In the genomic region with DNA sequence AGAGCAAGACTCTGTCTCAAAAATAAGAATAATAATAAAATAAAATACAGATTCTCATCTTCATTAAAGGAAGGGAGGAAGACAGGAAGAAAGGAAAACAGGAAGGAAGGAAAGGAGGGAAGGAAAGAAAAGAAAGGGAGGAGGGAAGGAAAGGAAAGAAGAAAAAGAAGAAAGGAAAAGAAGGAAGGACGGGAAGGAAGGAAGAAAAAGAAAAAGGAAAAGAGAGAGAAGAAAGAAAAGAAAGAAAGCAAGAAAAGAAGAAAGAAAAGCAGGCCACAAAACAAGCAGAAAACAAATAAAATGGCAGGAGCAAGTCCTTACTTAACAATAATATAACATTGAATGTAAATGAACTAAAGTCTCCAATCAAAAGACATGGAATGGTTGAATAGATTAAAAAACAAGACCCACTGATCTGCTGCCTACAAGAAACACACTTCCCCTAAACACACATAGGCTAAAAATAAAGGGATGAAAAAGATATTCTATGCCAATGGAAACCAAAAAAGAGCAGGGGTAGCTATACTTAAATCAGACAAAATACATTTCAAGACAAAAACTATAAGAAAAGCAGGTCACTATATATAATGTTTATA, we compare ENCODE assay signal across 31 cellular contexts.
"Had no signal": no experiment of that assay in that cellular context is flagged by ENCODE, and none has a peak within 500 bp of the region (broad histone marks: within the 10 kb centered on the region; RNA-seq: fewer than 3 reads in every experiment).

No MANE protein-coding gene starts in this region.

- H3K27ac ChIP-seq: body of pancreas, cardiac muscle cell, colonic mucosa, dorsolateral prefrontal cortex, esophagus muscularis mucosa, foreskin keratinocyte, gastroesophageal sphincter, heart right ventricle had no signal

- H3K27me3 Mint-ChIP-seq: activated CD4-positive, alpha-beta memory T cell treated with anti-CD3 and anti-CD28 coated beads, Interleukin-2, amount 10 ng/mL, durations not matched to agents 7 days and 5 days; activated CD4-positive, alpha-beta T cell treated with anti-CD3 and anti-CD28 coated beads for 36 hours; activated CD4-positive, alpha-beta T cell treated with anti-CD3 and anti-CD28 coated beads, Interleukin-2, amount 10 ng/mL, durations not matched to agents 7 days and 5 days; activated naive CD8-positive, alpha-beta T cell; activated T-cell treated with anti-CD3 and anti-CD28 coated beads, Interleukin-2, amount 50 U/mL, for 24 hours; dendritic cell treated with granulocyte-macrophage colony-stimulating factor and Interleukin-4, amounts not matched to agents 40 ng/mL and 50 ng/mL, for 4 days had no signal

- H3K4me3 ChIP-seq: body of pancreas, cardiac muscle cell, colonic mucosa, dorsolateral prefrontal cortex, esophagus muscularis mucosa, gastroesophageal sphincter, heart right ventricle had no signal

- H3K9me3 ChIP-seq: body of pancreas, colonic mucosa, gastroesophageal sphincter had no signal

- H3K36me3 ChIP-seq: cardiac muscle cell, colonic mucosa, esophagus muscularis mucosa, heart right ventricle had no signal

- DNase-seq: activated CD4-positive, alpha-beta memory T cell treated with anti-CD3 and anti-CD28 coated beads, Interleukin-2, amount 10 ng/mL, durations not matched to agents 7 days and 5 days; activated CD4-positive, alpha-beta T cell treated with anti-CD3 and anti-CD28 coated beads for 36 hours; activated CD4-positive, alpha-beta T cell treated with anti-CD3 and anti-CD28 coated beads, Interleukin-2, amount 10 ng/mL, durations not matched to agents 7 days and 5 days; activated CD4-positive, alpha-beta T cell treated with anti-CD3 and anti-CD28 coated beads, Interleukin-2, amount 50 U/mL, for 4 hours; activated CD4-positive, CD25-positive, alpha-beta regulatory T cell; activated CD4-positive, CD25-positive, alpha-beta regulatory T cell treated with anti-CD3 and anti-CD28 coated beads, Interleukin-2, amount 50 U/mL, for 72 hours; activated CD8-positive, alpha-beta memory T cell treated with anti-CD3 and anti-CD28 coated beads, Interleukin-2, amount 50 U/mL, for 48 hours; activated gamma-delta T cell; activated naive CD4-positive, alpha-beta T cell; activated naive CD4-positive, alpha-beta T cell treated with anti-CD3 and anti-CD28 coated beads, Interleukin-2, amount 10 ng/mL, durations not matched to agents 7 days and 5 days; activated T-cell treated with anti-CD3 and anti-CD28 coated beads for 4 hours; activated T-cell treated with anti-CD3 and anti-CD28 coated beads, Interleukin-2, amount 50 U/mL, for 24 hours; activated T-cell treated with anti-CD3 and anti-CD28 coated beads, Interleukin-2, amount 50 U/mL, for 72 hours; amniotic stem cell; anterior cingulate cortex; body of pancreas; central memory CD4-positive, alpha-beta T cell; cerebellar nuclear complex; colonic mucosa; dorsolateral prefrontal cortex; effector memory CD4-positive, alpha-beta T cell; endodermal cell; erythroblast; foreskin keratinocyte; heart right ventricle; T-helper 2 cell had no signal

- H3K27me3 ChIP-seq: body of pancreas, cardiac muscle cell, colonic mucosa, dorsolateral prefrontal cortex, esophagus muscularis mucosa, foreskin keratinocyte, gastroesophageal sphincter, heart right ventricle had no signal

- H3K9me3 Mint-ChIP-seq: activated CD4-positive, alpha-beta memory T cell treated with anti-CD3 and anti-CD28 coated beads, Interleukin-2, amount 10 ng/mL, durations not matched to agents 7 days and 5 days; activated CD4-positive, alpha-beta T cell treated with anti-CD3 and anti-CD28 coated beads, Interleukin-2, amount 10 ng/mL, durations not matched to agents 7 days and 5 days; activated naive CD4-positive, alpha-beta T cell treated with anti-CD3 and anti-CD28 coated beads, Interleukin-2, amount 10 ng/mL, durations not matched to agents 7 days and 5 days; activated T-cell treated with anti-CD3 and anti-CD28 coated beads, Interleukin-2, amount 50 U/mL, for 24 hours; activated T-cell treated with anti-CD3 and anti-CD28 coated beads, Interleukin-2, amount 50 U/mL, for 72 hours; endodermal cell had no signal

- H3K4me1 ChIP-seq: body of pancreas, colonic mucosa, esophagus muscularis mucosa, foreskin keratinocyte, gastroesophageal sphincter, heart right ventricle had no signal

- H3K4me1 Mint-ChIP-seq: activated CD4-positive, alpha-beta memory T cell treated with anti-CD3 and anti-CD28 coated beads, Interleukin-2, amount 10 ng/mL, durations not matched to agents 7 days and 5 days; endodermal cell had no signal

- ATAC-seq: activated CD4-positive, alpha-beta T cell treated with anti-CD3 and anti-CD28 coated beads for 36 hours; activated T-cell treated with anti-CD3 and anti-CD28 coated beads, Interleukin-2, amount 50 U/mL, for 72 hours; body of pancreas; foreskin keratinocyte; gastroesophageal sphincter; heart right ventricle had no signal

- H3K27ac Mint-ChIP-seq: activated CD4-positive, alpha-beta memory T cell treated with anti-CD3 and anti-CD28 coated beads, Interleukin-2, amount 10 ng/mL, durations not matched to agents 7 days and 5 days; activated CD4-positive, alpha-beta T cell treated with anti-CD3 and anti-CD28 coated beads for 36 hours; activated CD4-positive, alpha-beta T cell treated with anti-CD3 and anti-CD28 coated beads, Interleukin-2, amount 10 ng/mL, durations not matched to agents 7 days and 5 days; activated naive CD4-positive, alpha-beta T cell treated with anti-CD3 and anti-CD28 coated beads, Interleukin-2, amount 10 ng/mL, durations not matched to agents 7 days and 5 days; activated naive CD8-positive, alpha-beta T cell; activated T-cell treated with anti-CD3 and anti-CD28 coated beads, Interleukin-2, amount 50 U/mL, for 24 hours; activated T-cell treated with anti-CD3 and anti-CD28 coated beads, Interleukin-2, amount 50 U/mL, for 72 hours; dendritic cell treated with granulocyte-macrophage colony-stimulating factor and Interleukin-4, amounts not matched to agents 40 ng/mL and 50 ng/mL, for 4 days; endodermal cell had no signal

- H3K36me3 Mint-ChIP-seq: activated naive CD4-positive, alpha-beta T cell treated with anti-CD3 and anti-CD28 coated beads, Interleukin-2, amount 10 ng/mL, durations not matched to agents 7 days and 5 days had no signal

- H3K4me3 Mint-ChIP-seq: activated CD4-positive, alpha-beta memory T cell treated with anti-CD3 and anti-CD28 coated beads, Interleukin-2, amount 10 ng/mL, durations not matched to agents 7 days and 5 days; activated CD4-positive, alpha-beta T cell treated with anti-CD3 and anti-CD28 coated beads for 36 hours; activated CD4-positive, alpha-beta T cell treated with anti-CD3 and anti-CD28 coated beads, Interleukin-2, amount 10 ng/mL, durations not matched to agents 7 days and 5 days; activated naive CD4-positive, alpha-beta T cell treated with anti-CD3 and anti-CD28 coated beads, Interleukin-2, amount 10 ng/mL, durations not matched to agents 7 days and 5 days; activated naive CD8-positive, alpha-beta T cell; activated T-cell treated with anti-CD3 and anti-CD28 coated beads, Interleukin-2, amount 50 U/mL, for 24 hours; activated T-cell treated with anti-CD3 and anti-CD28 coated beads, Interleukin-2, amount 50 U/mL, for 72 hours; dendritic cell treated with granulocyte-macrophage colony-stimulating factor and Interleukin-4, amounts not matched to agents 40 ng/mL and 50 ng/mL, for 4 days; endodermal cell had no signal
